Comparison of ENCODE assay signal across 11 cellular contexts in the genomic region with DNA sequence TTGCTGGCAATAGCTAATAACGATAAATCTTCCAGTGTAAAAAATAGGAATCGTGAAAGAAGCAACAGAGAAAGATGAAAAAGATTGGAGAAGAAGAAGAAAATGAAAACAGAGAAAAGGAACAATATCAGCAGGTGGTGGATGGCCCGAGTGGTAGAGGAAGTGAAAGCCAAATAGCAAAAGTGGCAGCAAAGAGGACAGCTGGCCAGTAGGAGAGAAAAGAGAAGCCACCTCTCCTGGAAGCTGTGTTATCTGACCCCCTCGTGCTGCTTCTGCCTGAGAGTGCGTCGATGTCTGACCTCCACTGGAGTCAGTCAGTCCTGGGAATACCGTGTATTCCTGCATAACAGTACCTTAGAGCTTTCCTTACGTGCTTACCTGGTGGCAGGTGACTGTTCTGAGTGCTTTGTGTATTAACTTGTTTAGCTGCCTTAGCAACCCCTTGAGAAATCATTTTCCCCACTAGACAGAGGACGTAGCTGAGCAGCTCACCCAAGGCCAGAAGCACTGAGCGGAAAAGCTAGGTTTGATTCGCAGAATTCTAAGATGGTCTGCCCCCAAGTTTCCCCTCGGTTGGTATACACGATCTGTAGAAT.
DNase-seq lines count a peak whose midpoint lies in the region; ATAC-seq and TF ChIP-seq lines count a peak whose summit lies in the region.
"Had no signal": no experiment of that assay in that cellular context is flagged by ENCODE, and none has a peak within 500 bp of the region (broad histone marks: within the 10 kb centered on the region; RNA-seq: fewer than 3 reads in every experiment).

No MANE protein-coding gene starts in this region.

- no peaks in the 10 kb centered on the region for H3K9me3 Mint-ChIP-seq in nephron progenitor cell
- H3K9me3 Mint-ChIP-seq in stimulated activated naive CD8-positive, alpha-beta T cell treated with anti-CD3 and anti-CD28 coated beads, Interleukin-15, amount 100 ng/mL, for 72 hours = no peaks in the 10 kb centered on the region

- no peak overlapping the region for H2BK15ac ChIP-seq in mesenchymal stem cell (ENCODE audit: low read depth, poor library complexity, severe bottlenecking)

- H2BK120ac ChIP-seq in mesenchymal stem cell (ENCODE audit: low read depth, low read length) = no peak overlapping the region

- no peaks in the 10 kb centered on the region for H3K36me3 ChIP-seq in mesenchymal stem cell (ENCODE audit: control insufficient read depth in 1 of 2, insufficient read depth in 2 of 2, low read depth in 1 of 2, low read length in 2 of 2)
- H3K36me3 ChIP-seq: brain microvascular endothelial cell had no signal

- no peak overlapping the region for H3K9ac ChIP-seq in mesenchymal stem cell (ENCODE audit: low read length)

- DNase-seq in NCI-H1105 treated with DMSO at 0.1 percent for 48 hours (lab: John Stamatoyannopoulos, UW) (peak; percentile 26), SK-N-DZ (ENCODE audit: low spot score) (peak; percentile 27), nephron progenitor cell (no peak), OCI-M2 (lab: John Stamatoyannopoulos, UW; ENCODE audit: unreplicated experiment) (no peak), mesenchymal stem cell (no peak)
- DNase-seq in NK-92 treated with Interleukin-12 subunit alpha and Interleukin-12 subunit beta, amount 100 ng/mL, for 24 hours (lab: John Stamatoyannopoulos, UW) = no peak
- DNase-seq in stimulated activated naive CD8-positive, alpha-beta T cell treated with anti-CD3 and anti-CD28 coated beads, Interleukin-15, amount 100 ng/mL, for 72 hours = no peak
- DNase-seq: brain microvascular endothelial cell, retina, T-helper 17 cell had no signal

- H2BK5ac ChIP-seq in mesenchymal stem cell (ENCODE audit: low read depth, low read length, poor library complexity, severe bottlenecking) = no peak overlapping the region

- H4K91ac ChIP-seq in mesenchymal stem cell (ENCODE audit: low read length) = no peak overlapping the region

- no peak overlapping the region for H3K23ac ChIP-seq in mesenchymal stem cell (ENCODE audit: low read length in 2 of 2)

- H3K4me1 Mint-ChIP-seq in nephron progenitor cell = peaks cover 26% of the 10 kb centered on the region
- peaks cover 25% of the 10 kb centered on the region for H3K4me1 Mint-ChIP-seq in stimulated activated naive CD8-positive, alpha-beta T cell treated with anti-CD3 and anti-CD28 coated beads, Interleukin-15, amount 100 ng/mL, for 72 hours
- H3K4me1 Mint-ChIP-seq: T-helper 17 cell had no signal

- peak overlapping the region; percentile 8 for H3K27ac Mint-ChIP-seq in nephron progenitor cell
- no peak overlapping the region for H3K27ac Mint-ChIP-seq in stimulated activated naive CD8-positive, alpha-beta T cell treated with anti-CD3 and anti-CD28 coated beads, Interleukin-15, amount 100 ng/mL, for 72 hours
- H3K27ac Mint-ChIP-seq: T-helper 17 cell had no signal

- no peak overlapping the region for H3K4me3 Mint-ChIP-seq in nephron progenitor cell
- H3K4me3 Mint-ChIP-seq in stimulated activated naive CD8-positive, alpha-beta T cell treated with anti-CD3 and anti-CD28 coated beads, Interleukin-15, amount 100 ng/mL, for 72 hours = no peak overlapping the region
- H3K4me3 Mint-ChIP-seq: T-helper 17 cell had no signal

- no peaks in the 10 kb centered on the region for H3K79me1 ChIP-seq in mesenchymal stem cell (replicated peaks; ENCODE audit: low read length, poor library complexity, severe bottlenecking)

- no peaks in the 10 kb centered on the region for H3K9me3 ChIP-seq in mesenchymal stem cell (ENCODE audit: control insufficient read depth, low read length)

- H4K8ac ChIP-seq in mesenchymal stem cell (ENCODE audit: low read length) = no peak overlapping the region

- H3K27me3 Mint-ChIP-seq in nephron progenitor cell (ENCODE audit: low read depth, poor library complexity) = peaks cover 6% of the 10 kb centered on the region
- H3K27me3 Mint-ChIP-seq in stimulated activated naive CD8-positive, alpha-beta T cell treated with anti-CD3 and anti-CD28 coated beads, Interleukin-15, amount 100 ng/mL, for 72 hours = peaks cover 29% of the 10 kb centered on the region
- H3K27me3 Mint-ChIP-seq: T-helper 17 cell had no signal

- no peak overlapping the region for H2AFZ ChIP-seq in mesenchymal stem cell (ENCODE audit: low read depth, low read length)

- peaks cover 13 to 58% of the 10 kb centered on the region in 2 experiments for H3K27me3 ChIP-seq in mesenchymal stem cell (ENCODE audit: control insufficient read depth in 1 of 2, insufficient read depth in 1 of 2, low read length in 2 of 2)

- H3K4ac ChIP-seq in mesenchymal stem cell (ENCODE audit: low read depth in 1 of 2, low read length in 2 of 2) = no peak overlapping the region

- no peak for TF ChIP-seq CTCF in nephron progenitor cell (IDR thresholded peaks at IDR 0.05)

- peaks cover 3% of the 10 kb centered on the region for H3K4me1 ChIP-seq in mesenchymal stem cell (ENCODE audit: control insufficient read depth, insufficient read depth, low read depth, low read length)

- no peak overlapping the region for H3K4me3 ChIP-seq in mesenchymal stem cell (ENCODE audit: insufficient read depth in 1 of 2, low read depth in 1 of 2, low read length in 2 of 2)

- no peak overlapping the region for H3K4me2 ChIP-seq in mesenchymal stem cell (ENCODE audit: low read length, poor library complexity, severe bottlenecking)

- H3K27ac ChIP-seq in mesenchymal stem cell (ENCODE audit: low read length, poor library complexity, severe bottlenecking) = no peak overlapping the region
- H3K27ac ChIP-seq: brain microvascular endothelial cell had no signal

- H3K14ac ChIP-seq in mesenchymal stem cell (ENCODE audit: low read length in 2 of 2) = no peak overlapping the region

- H2AK5ac ChIP-seq in mesenchymal stem cell (ENCODE audit: low read length, severe bottlenecking) = no peak overlapping the region

- H3K18ac ChIP-seq in mesenchymal stem cell (ENCODE audit: low read depth in 1 of 2, low read length in 2 of 2) = no peak overlapping the region

- peak overlapping the region in 1 of 2 experiments; percentile 29 for H2BK12ac ChIP-seq in mesenchymal stem cell (ENCODE audit: low read length in 2 of 2)

- H3K36me3 Mint-ChIP-seq in nephron progenitor cell (ENCODE audit: low read depth) = peaks cover 7% of the 10 kb centered on the region

- WGBS in mesenchymal stem cell = 78% methylated on average over 11 of the region's 13 CpGs

- ATAC-seq in GM21723 (IDR thresholded peaks at IDR 0.05; ENCODE audit: unreplicated experiment) = peak; percentile 67
- ATAC-seq in stimulated activated naive CD8-positive, alpha-beta T cell treated with anti-CD3 and anti-CD28 coated beads, Interleukin-15, amount 100 ng/mL, for 72 hours = no peak
- ATAC-seq: T-helper 17 cell had no signal

Comparison
In these comparisons a context has a peak if more than half of its experiments do, and no peak if none do; other contexts are left out.
1. DNase-seq: peak in NCI-H1105 treated with DMSO at 0.1 percent for 48 hours (single experiment) and SK-N-DZ (single experiment); none in nephron progenitor cell (single experiment), NK-92 treated with Interleukin-12 subunit alpha and Interleukin-12 subunit beta, amount 100 ng/mL, for 24 hours (single experiment), OCI-M2 (single experiment), mesenchymal stem cell (single experiment) and stimulated activated naive CD8-positive, alpha-beta T cell treated with anti-CD3 and anti-CD28 coated beads, Interleukin-15, amount 100 ng/mL, for 72 hours (0 of 2).